Comparison of ENCODE assay signal across 8 cellular contexts in genomic region chr19:36850646-36851442, GRCh38. TPM values are rescaled to one million over a fixed set of nuclear protein-coding genes. Genes with fewer than 3 reads are reported as not detected.
A peak's percentile ranks its signal among the peaks of the same experiment; 100 is the strongest.
DNase-seq lines count a peak whose midpoint lies in the region; ATAC-seq and TF ChIP-seq lines count a peak whose summit lies in the region.

TSS of gene ZNF345 (plus strand) at chr19:36850876. CDS start at chr19:36876831, 25,955 bp downstream.

- H3K9me2 ChIP-seq in SK-N-SH = no peaks in the 10 kb centered on the region

- ATAC-seq in omental fat pad (ENCODE audit: low FRiP score) = peak; percentile 93

- no peaks in the 10 kb centered on the region for H4K20me1 ChIP-seq in SK-N-SH (ENCODE audit: insufficient read depth)

- no peak for TF ChIP-seq CTCF in SK-N-SH (IDR thresholded peaks at IDR 0.05)
- TF ChIP-seq CTCF in glutamatergic neuron (IDR thresholded peaks at IDR 0.05; ENCODE audit: partially characterized antibody, unreplicated experiment) = no peak
- no peak for TF ChIP-seq CTCF in omental fat pad (IDR thresholded peaks at IDR 0.05)

- H3K27me3 Mint-ChIP-seq in activated naive CD8-positive, alpha-beta T cell treated with anti-CD3 and anti-CD28 coated beads for 36 hours = no peaks in the 10 kb centered on the region
- H3K27me3 Mint-ChIP-seq in glutamatergic neuron (ENCODE audit: unreplicated experiment) = peaks cover 3% of the 10 kb centered on the region

- H2AFZ ChIP-seq in SK-N-SH (ENCODE audit: low read depth) = peak within 1 kb of the TSS; percentile 97

- CTCF ChIA-PET in HEK293T (lab: Yijun Ruan, JAX) = interaction anchor here (0.7 kb wide), 1 partner anchor 12 kb away, joined by 3 read pairs; the partner anchor contains the start of gene ZNF790
- CTCF ChIA-PET in SK-N-SH (lab: Yijun Ruan, JAX) = interaction anchor here (0.8 to 1.8 kb wide), 3 partner anchors 13 to 122 kb away, joined by 3 to 5 read pairs (median 4); partner anchors contain the start of gene ZNF790

- peak within 1 kb of the TSS; percentile 90 for H3K4me2 ChIP-seq in SK-N-SH

- peak within 1 kb of the TSS; percentile 80 to 92 for H3K4me3 ChIP-seq in SK-N-SH (ENCODE audit: low read depth in 2 of 2, low read length in 1 of 2)

- peak; percentile 93 for DNase-seq in GM03348 (ENCODE audit: low spot score)
- DNase-seq in HEK293T (ENCODE audit: extremely low spot score) = peak; percentile 88
- DNase-seq in NCI-H1048 (lab: John Stamatoyannopoulos, UW) = peak; percentile 56
- DNase-seq in SK-N-SH = peak; percentile 84
- peak; percentile 87 for DNase-seq in activated naive CD8-positive, alpha-beta T cell treated with anti-CD3 and anti-CD28 coated beads for 36 hours
- DNase-seq in glutamatergic neuron = peak; percentile 88
- peak; percentile 80 for DNase-seq in omental fat pad (ENCODE audit: low spot score)

- H3K27me3 ChIP-seq in SK-N-SH (ENCODE audit: insufficient read depth) = no peaks in the 10 kb centered on the region

- H3K9me3 Mint-ChIP-seq in activated naive CD8-positive, alpha-beta T cell treated with anti-CD3 and anti-CD28 coated beads for 36 hours = peaks cover 26% of the 10 kb centered on the region
- H3K9me3 Mint-ChIP-seq in glutamatergic neuron (ENCODE audit: unreplicated experiment) = peaks cover 8% of the 10 kb centered on the region

- peaks cover 7 to 33% of the 10 kb centered on the region in 2 experiments for H3K36me3 ChIP-seq in SK-N-SH (replicated peaks in 1 of 2; ENCODE audit: control insufficient read depth in 1 of 2, insufficient read depth in 2 of 2, low read length in 1 of 2)

- H3K4me1 ChIP-seq in SK-N-SH (ENCODE audit: control insufficient read depth in 1 of 2, insufficient read depth in 2 of 2, low read depth in 1 of 2, low read length in 1 of 2) = peaks cover 0 to 5% of the 10 kb centered on the region in 2 experiments; a peak in 1 of 4 replicates

- H3K27ac Mint-ChIP-seq in activated naive CD8-positive, alpha-beta T cell treated with anti-CD3 and anti-CD28 coated beads for 36 hours = no peak within 1 kb of the TSS
- H3K27ac Mint-ChIP-seq in glutamatergic neuron (ENCODE audit: unreplicated experiment) = no peak within 1 kb of the TSS

- peaks cover 7% of the 10 kb centered on the region for H3F3A ChIP-seq in SK-N-SH (replicated peaks; ENCODE audit: insufficient read depth)

- no peak for TF ChIP-seq EP300 in SK-N-SH (IDR thresholded peaks at IDR 0.05; ENCODE audit: borderline replicate concordance in 1 of 2, low read depth in 1 of 2, low read length in 1 of 2)

- H3K36me3 Mint-ChIP-seq in activated naive CD8-positive, alpha-beta T cell treated with anti-CD3 and anti-CD28 coated beads for 36 hours = peaks cover 44% of the 10 kb centered on the region
- H3K36me3 Mint-ChIP-seq in glutamatergic neuron (ENCODE audit: unreplicated experiment) = peaks cover 18% of the 10 kb centered on the region

- H3K4me1 Mint-ChIP-seq in activated naive CD8-positive, alpha-beta T cell treated with anti-CD3 and anti-CD28 coated beads for 36 hours = peaks cover 5% of the 10 kb centered on the region
- peaks cover 1% of the 10 kb centered on the region for H3K4me1 Mint-ChIP-seq in glutamatergic neuron (ENCODE audit: low read depth, unreplicated experiment)

- 5% methylated on average over 32 of the region's 42 CpGs for WGBS in SK-N-SH (ENCODE audit: low lambda C conversion rate)

- H3K79me2 ChIP-seq in SK-N-SH (ENCODE audit: insufficient read depth) = peaks cover 24% of the 10 kb centered on the region

- POLR2A ChIA-PET in HEK293T (lab: Yijun Ruan, JAX) (interaction anchor here (0.6 to 3.9 kb wide), 19 partner anchors 12 to 723 kb away, joined by 3 to 75 read pairs (median 5); partner anchors contain the start of genes ZFP14, ZNF146, ZNF260 and ZNF383), SK-N-SH (lab: Yijun Ruan, JAX) (interaction anchor here (0.8 to 3.5 kb wide), 9 partner anchors 10 to 361 kb away, joined by 3 to 67 read pairs (median 4); partner anchors contain the start of genes ZNF382, ZNF529, ZNF566 and ZNF568)

- H3K4me3 Mint-ChIP-seq in activated naive CD8-positive, alpha-beta T cell treated with anti-CD3 and anti-CD28 coated beads for 36 hours = no peak within 1 kb of the TSS
- no peak within 1 kb of the TSS for H3K4me3 Mint-ChIP-seq in glutamatergic neuron (ENCODE audit: unreplicated experiment)

- H3K9me3 ChIP-seq in SK-N-SH = no peaks in the 10 kb centered on the region; the same call in 1 of the 2 replicates

- H3K9ac ChIP-seq in SK-N-SH = peak within 1 kb of the TSS; percentile 78

- TF ChIP-seq RAD21 in SK-N-SH (IDR thresholded peaks at IDR 0.05; ENCODE audit: low read length) = no peak

- peak within 1 kb of the TSS; percentile 62 to 81 for H3K27ac ChIP-seq in SK-N-SH (ENCODE audit: low read depth in 2 of 2, low read length in 1 of 2)
- peak within 1 kb of the TSS; percentile 88 for H3K27ac ChIP-seq in temporal lobe (ENCODE audit: low read depth, low read length)

TF ChIP-seq in HEK293T, 16 proteins besides CTCF, POLR2A, EP300 and RAD21:
- no peak for TF ChIP-seq TARDBP (IDR thresholded peaks at IDR 0.05)
- TF ChIP-seq BHLHE40 (IDR thresholded peaks at IDR 0.05; ENCODE audit: borderline replicate concordance) = no peak
- TF ChIP-seq SUZ12 (IDR thresholded peaks at IDR 0.05) = no peak
- TF ChIP-seq L3MBTL2 (conservative IDR thresholded peaks at IDR 0.05) = peak; percentile 83
TF ChIP-seq in HEK293T: peak in this region for 1.

TF ChIP-seq in SK-N-SH, 30 proteins besides CTCF, POLR2A, EP300 and RAD21:
- peak; percentile 98 for TF ChIP-seq ZBTB33 (IDR thresholded peaks at IDR 0.05; ENCODE audit: borderline replicate concordance, low read depth)
- TF ChIP-seq MAX (IDR thresholded peaks at IDR 0.05; ENCODE audit: low read depth) = no peak
- TF ChIP-seq FOXJ3 (CRISPR knock-in tag; IDR thresholded peaks at IDR 0.05) = no peak
- peak; percentile 99 for TF ChIP-seq CHD2 (IDR thresholded peaks at IDR 0.05; ENCODE audit: low read length, partially characterized antibody)
- peak; percentile 56; the same call in 1 of the 2 replicates for TF ChIP-seq POLR2AphosphoS5 (IDR thresholded peaks at IDR 0.05; ENCODE audit: low read depth, low read length)
- TF ChIP-seq TAF1 (IDR thresholded peaks at IDR 0.05; ENCODE audit: borderline replicate concordance, low read depth, low read length) = peak; percentile 27; the same call in 1 of the 2 replicates
- TF ChIP-seq RFX5 (IDR thresholded peaks at IDR 0.05; ENCODE audit: low read length) = no peak
- TF ChIP-seq GABPA (IDR thresholded peaks at IDR 0.05; ENCODE audit: low read depth) = no peak
- no peak for TF ChIP-seq TCF12 (IDR thresholded peaks at IDR 0.05)
- no peak for TF ChIP-seq MEF2A (IDR thresholded peaks at IDR 0.05; ENCODE audit: borderline replicate concordance, low read depth)
- peak; percentile 77; the same call in 1 of the 2 replicates for TF ChIP-seq MXI1 (IDR thresholded peaks at IDR 0.05; ENCODE audit: low read depth, low read length)
- TF ChIP-seq SIN3A (IDR thresholded peaks at IDR 0.05; ENCODE audit: borderline replicate concordance, low read depth, low read length) = peak; percentile 65; the same call in 1 of the 2 replicates

RNA-seq across cellular contexts. Expression of gene ZNF345, which starts in this region (rescaled TPM):
- polyA plus RNA-seq in SK-N-SH (2012; rRNA removed) = 2.4 and 4.2 TPM in 2 replicates
- polyA plus RNA-seq in SK-N-SH (2012; cell fraction: cytosol; rRNA removed) = 2.5 and 2.8 TPM in 2 replicates
- 4.2 and 9.3 TPM in 2 replicates for polyA plus RNA-seq in SK-N-SH (2012; cell fraction: nucleus; rRNA removed)
- total RNA-seq in activated naive CD8-positive, alpha-beta T cell treated with anti-CD3 and anti-CD28 coated beads for 36 hours = 1 to 10 TPM; 3.6 to 4.9 TPM
- total RNA-seq in glutamatergic neuron (ENCODE audit: unreplicated experiment) (13.2 TPM), omental fat pad (1 to 10 TPM; 2.6 to 7.4 (median 4.2) TPM), temporal lobe (26.8 TPM)

Comparison
In these comparisons a context has a peak if more than half of its experiments do, and no peak if none do; other contexts are left out.
1. Peak in every context shown above with its lines: DNase-seq, ATAC-seq, H3K4me3 ChIP-seq and H3K27ac ChIP-seq.